8 cellular contexts compared by ENCODE assay signal in genomic region chr12:107759410-107759809, GRCh38. TPM values are rescaled to one million over a fixed set of nuclear protein-coding genes. Genes with fewer than 3 reads are reported as not detected.
DNase-seq lines count a peak whose midpoint lies in the region; ATAC-seq lines count a peak whose summit lies in the region.

No MANE protein-coding gene starts in this region.

- peaks cover 4% of the 10 kb centered on the region for H3K4me1 Mint-ChIP-seq in activated T-helper 17 cell treated with anti-CD3 and anti-CD28 coated beads, Interleukin-2, amount 50 U/mL, for 72 hours

- ATAC-seq in activated T-helper 17 cell treated with anti-CD3 and anti-CD28 coated beads, Interleukin-2, amount 50 U/mL, for 72 hours (replicated peaks): peak; percentile 61
- ATAC-seq in GM21786 (IDR thresholded peaks at IDR 0.05; ENCODE audit: unreplicated experiment) (no peak), GM21529 (IDR thresholded peaks at IDR 0.05; ENCODE audit: unreplicated experiment) (no peak)

- DNase-seq in NK-92 treated with Interleukin-12 subunit alpha and Interleukin-12 subunit beta, amount 100 ng/mL, for 24 hours (lab: John Stamatoyannopoulos, UW): peak; percentile 3
- DNase-seq in NK-92 (lab: John Stamatoyannopoulos, UW; ENCODE audit: unreplicated experiment) (no peak), NCI-H2107 (lab: John Stamatoyannopoulos, UW) (peak; percentile 25), hepatic stellate cell (ENCODE audit: low spot score) (peak; percentile 73)
- DNase-seq in stimulated activated CD4-positive, alpha-beta T cell treated with anti-CD3 and anti-CD28 coated beads, TNF-alpha, amount 100 ng/mL, for 48 hours (ENCODE audit: low read depth in 3 of 3): peak in 2 of 3 donors; percentile 12 to 34

- peak overlapping the region; percentile 91 for H3K27ac Mint-ChIP-seq in activated T-helper 17 cell treated with anti-CD3 and anti-CD28 coated beads, Interleukin-2, amount 50 U/mL, for 72 hours

- H3K36me3 Mint-ChIP-seq in activated T-helper 17 cell treated with anti-CD3 and anti-CD28 coated beads, Interleukin-2, amount 50 U/mL, for 72 hours (ENCODE audit: low read depth): no peaks in the 10 kb centered on the region

- no peaks in the 10 kb centered on the region for H3K9me3 Mint-ChIP-seq in activated T-helper 17 cell treated with anti-CD3 and anti-CD28 coated beads, Interleukin-2, amount 50 U/mL, for 72 hours

- H3K4me3 Mint-ChIP-seq in activated T-helper 17 cell treated with anti-CD3 and anti-CD28 coated beads, Interleukin-2, amount 50 U/mL, for 72 hours: peak overlapping the region; percentile 94

- H3K27me3 Mint-ChIP-seq in activated T-helper 17 cell treated with anti-CD3 and anti-CD28 coated beads, Interleukin-2, amount 50 U/mL, for 72 hours: no peaks in the 10 kb centered on the region

RNA-seq across cellular contexts. Expression of gene PRDM4, which starts 1.5 kb away (rescaled TPM):
- 10 to 100 TPM; 28.1 to 32.6 TPM for total RNA-seq in activated T-helper 17 cell treated with anti-CD3 and anti-CD28 coated beads, Interleukin-2, amount 50 U/mL, for 72 hours

RNA-seq across cellular contexts. Expression of gene ASCL4, which starts 15.1 kb away (rescaled TPM):
- not detected for total RNA-seq in activated T-helper 17 cell treated with anti-CD3 and anti-CD28 coated beads, Interleukin-2, amount 50 U/mL, for 72 hours
